8 cellular contexts compared by ENCODE assay signal in the genomic region with DNA sequence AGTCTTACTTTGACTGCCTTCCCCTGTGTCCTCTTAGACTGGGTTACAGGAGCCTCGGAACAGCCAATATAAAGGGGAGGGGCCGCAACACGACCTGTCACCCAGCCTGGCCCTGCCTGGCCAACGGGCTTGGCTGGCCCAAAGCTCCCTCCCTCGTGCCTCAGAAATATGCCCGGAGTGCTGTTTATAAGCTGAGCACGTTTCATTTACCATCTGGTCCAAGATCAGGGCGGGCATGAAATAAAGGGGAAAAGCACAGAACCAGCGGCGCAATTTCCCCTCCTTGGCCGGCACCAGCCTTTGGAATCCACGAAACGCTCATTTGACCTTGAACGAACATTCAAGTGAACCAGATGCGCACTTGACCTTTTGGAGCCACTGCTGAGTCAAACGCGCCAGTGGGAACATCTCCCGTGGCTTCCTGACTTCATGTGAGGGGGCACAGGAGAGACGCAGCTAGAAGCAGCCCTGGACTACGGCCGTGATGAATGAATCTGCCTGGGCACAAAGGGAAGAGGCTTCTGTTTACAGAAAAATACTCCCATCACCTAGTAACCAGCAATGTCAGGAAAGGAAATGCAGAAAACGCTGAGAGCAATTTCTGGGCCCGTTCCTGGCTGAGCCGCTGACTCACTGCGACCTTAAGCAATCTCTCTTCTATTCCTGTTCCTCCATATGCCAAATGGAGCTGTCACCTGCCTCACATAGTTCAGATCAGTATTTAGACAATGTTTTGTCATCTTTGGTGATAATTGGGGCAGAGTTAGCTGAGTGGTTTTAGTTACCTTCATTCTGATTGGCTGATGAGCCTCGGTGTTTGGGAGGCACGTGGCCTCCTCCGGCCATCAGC. TPM values are rescaled to one million over a fixed set of nuclear protein-coding genes. Genes with fewer than 3 reads are reported as not detected.
DNase-seq lines count a peak whose midpoint lies in the region; ATAC-seq, FAIRE-seq and TF ChIP-seq lines count a peak whose summit lies in the region.

No MANE protein-coding gene starts in this region.

- ATAC-seq in right cardiac atrium = peak; percentile 81 to 91
- no peak for ATAC-seq in GM21390 (IDR thresholded peaks at IDR 0.05; ENCODE audit: unreplicated experiment)
- no peak for ATAC-seq in GM19023 (IDR thresholded peaks at IDR 0.05; ENCODE audit: unreplicated experiment)

- H3K9me3 ChIP-seq in astrocyte (ENCODE audit: insufficient read depth, low read depth, low read length) (no peaks in the 10 kb centered on the region), right cardiac atrium (ENCODE audit: control insufficient read depth, low read length) (no peaks in the 10 kb centered on the region)

- H3K27ac Mint-ChIP-seq in astrocyte (ENCODE audit: unreplicated experiment) = peak overlapping the region; percentile 47

- H3K4me1 Mint-ChIP-seq in astrocyte (ENCODE audit: low read depth, unreplicated experiment) = peaks cover 15% of the 10 kb centered on the region

- H3K4me3 ChIP-seq in astrocyte (ENCODE audit: insufficient read depth, low read depth, low read length) (no peak overlapping the region), right cardiac atrium (ENCODE audit: low read length) (no peak overlapping the region)

- no peaks in the 10 kb centered on the region for H3K79me2 ChIP-seq in astrocyte (ENCODE audit: insufficient read depth, low read length)

- no peaks in the 10 kb centered on the region for H3K36me3 ChIP-seq in astrocyte (ENCODE audit: insufficient read depth, low read length)

- peak overlapping the region; percentile 73 for H3K4me2 ChIP-seq in astrocyte (ENCODE audit: low read length)

- H3K36me3 Mint-ChIP-seq in astrocyte (ENCODE audit: low read depth, unreplicated experiment) = peaks cover 3% of the 10 kb centered on the region

- H4K20me1 ChIP-seq in astrocyte (ENCODE audit: insufficient read depth, low read length) = no peaks in the 10 kb centered on the region

- WGBS in right cardiac atrium = 15% methylated on average over 28 of the region's 28 CpGs

- H3K4me1 ChIP-seq in astrocyte (ENCODE audit: insufficient read depth, low read length) (peaks cover 41% of the 10 kb centered on the region), right cardiac atrium (ENCODE audit: control insufficient read depth, insufficient read depth, low read length) (peaks cover 37% of the 10 kb centered on the region)

- DNase-seq in NCI-H2171 (lab: John Stamatoyannopoulos, UW) (peak; percentile 76), astrocyte (ENCODE audit: low read depth) (peak; percentile 93), right cardiac atrium (peak; percentile 82 to 86 (median 84)), renal cortical epithelial cell (ENCODE audit: low read depth) (peak; percentile 98), NCI-H524 treated with DMSO at 0.1 percent for 48 hours (lab: John Stamatoyannopoulos, UW) (no peak)

- H3K27ac ChIP-seq in astrocyte (ENCODE audit: low read depth, low read length) = peak overlapping the region; percentile 84
- peak overlapping the region; percentile 93 for H3K27ac ChIP-seq in right cardiac atrium (ENCODE audit: low read length)

- peaks cover 14% of the 10 kb centered on the region for H3K27me3 Mint-ChIP-seq in astrocyte (ENCODE audit: low read depth, unreplicated experiment)

- peak overlapping the region; percentile 72 for H3K9ac ChIP-seq in astrocyte (ENCODE audit: low read length)

- H3K27me3 ChIP-seq in astrocyte (ENCODE audit: insufficient read depth, low read length) (no peaks in the 10 kb centered on the region), right cardiac atrium (ENCODE audit: control insufficient read depth, insufficient read depth) (no peaks in the 10 kb centered on the region)

- peak overlapping the region; percentile 49 for H2AFZ ChIP-seq in astrocyte (ENCODE audit: low read depth, low read length)

- H3K9me3 Mint-ChIP-seq in astrocyte (ENCODE audit: unreplicated experiment) = peaks cover 1% of the 10 kb centered on the region

- peak; percentile 17 for FAIRE-seq in G401.6 (lab: Jason Lieb, UNC)
- FAIRE-seq in astrocyte (lab: Jason Lieb, UNC) = peak; percentile 71

- no peak overlapping the region for H3K4me3 Mint-ChIP-seq in astrocyte (ENCODE audit: unreplicated experiment)

- intact Hi-C loops in right cardiac atrium (cut with DNase I) = loop anchor here in 1 of 4 donors (5.0 kb wide), 1 partner anchor 50 kb away; no protein-coding TSS in a partner anchor

- no peak for TF ChIP-seq CTCF in astrocyte (IDR thresholded peaks at IDR 0.05; ENCODE audit: insufficient read depth, low read depth, low read length)

RNA-seq across cellular contexts. Expression of gene RFX2, which starts 53.3 kb away (rescaled TPM):
- 3.2 and 3.3 TPM in 2 replicates for total RNA-seq in astrocyte
- total RNA-seq in right cardiac atrium = 10 to 100 TPM in 2 of 4 donors, 1 to 10 TPM in 2; 5.1 to 15.9 (median 9.6) TPM
- 8.2 TPM for polyA plus RNA-seq in right cardiac atrium
- total RNA-seq in renal cortical epithelial cell = 3.0 and 3.9 TPM in 2 replicates

Comparison
In these comparisons a context has a peak if more than half of its experiments do, and no peak if none do; other contexts are left out.
1. ATAC-seq: peak in right cardiac atrium (2 of 2); none in GM21390 (single experiment) and GM19023 (single experiment).